Comparison of ENCODE assay signal across 1 cellular context in the genomic region with DNA sequence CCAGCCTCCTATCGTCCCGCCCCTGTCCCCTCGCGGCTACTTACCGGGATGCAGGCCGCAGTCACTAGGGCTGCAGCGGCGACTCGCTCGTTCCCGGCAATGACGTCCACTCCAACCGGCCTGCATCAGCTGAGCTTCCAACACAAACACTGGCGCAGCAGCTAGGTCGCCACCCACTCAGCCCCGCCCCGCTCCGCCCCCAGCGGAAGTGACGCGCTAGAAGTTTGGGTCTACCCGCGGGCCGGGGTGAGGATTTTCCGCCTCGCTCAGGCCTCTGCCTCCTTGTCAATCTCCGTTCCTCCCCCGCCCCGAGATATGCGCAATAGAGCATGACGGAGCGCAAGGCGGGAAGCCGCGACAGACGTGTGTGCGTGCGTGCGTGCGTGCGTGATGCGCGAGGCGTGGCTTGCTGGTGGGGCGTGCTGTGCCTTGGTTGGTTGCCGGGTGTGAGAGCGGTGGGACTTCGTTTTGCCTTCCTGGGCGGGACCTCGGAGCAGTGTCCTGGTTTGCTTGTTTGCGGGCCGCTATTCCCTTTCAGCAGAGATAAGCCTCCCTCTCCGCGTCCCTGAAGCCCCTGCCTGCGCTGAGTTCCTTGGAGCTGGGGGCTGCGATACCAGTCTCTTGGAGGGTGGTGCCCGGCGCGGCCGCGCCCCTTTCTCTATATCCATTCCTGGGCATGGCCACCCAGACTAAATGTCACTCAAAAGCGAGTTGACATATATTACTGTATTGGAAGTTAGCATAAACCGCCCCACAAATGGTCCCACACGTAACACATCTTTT.
A peak's percentile ranks its signal among the peaks of the same experiment; 100 is the strongest.
TF ChIP-seq lines count a peak whose summit lies in the region.

A gene with protein sequence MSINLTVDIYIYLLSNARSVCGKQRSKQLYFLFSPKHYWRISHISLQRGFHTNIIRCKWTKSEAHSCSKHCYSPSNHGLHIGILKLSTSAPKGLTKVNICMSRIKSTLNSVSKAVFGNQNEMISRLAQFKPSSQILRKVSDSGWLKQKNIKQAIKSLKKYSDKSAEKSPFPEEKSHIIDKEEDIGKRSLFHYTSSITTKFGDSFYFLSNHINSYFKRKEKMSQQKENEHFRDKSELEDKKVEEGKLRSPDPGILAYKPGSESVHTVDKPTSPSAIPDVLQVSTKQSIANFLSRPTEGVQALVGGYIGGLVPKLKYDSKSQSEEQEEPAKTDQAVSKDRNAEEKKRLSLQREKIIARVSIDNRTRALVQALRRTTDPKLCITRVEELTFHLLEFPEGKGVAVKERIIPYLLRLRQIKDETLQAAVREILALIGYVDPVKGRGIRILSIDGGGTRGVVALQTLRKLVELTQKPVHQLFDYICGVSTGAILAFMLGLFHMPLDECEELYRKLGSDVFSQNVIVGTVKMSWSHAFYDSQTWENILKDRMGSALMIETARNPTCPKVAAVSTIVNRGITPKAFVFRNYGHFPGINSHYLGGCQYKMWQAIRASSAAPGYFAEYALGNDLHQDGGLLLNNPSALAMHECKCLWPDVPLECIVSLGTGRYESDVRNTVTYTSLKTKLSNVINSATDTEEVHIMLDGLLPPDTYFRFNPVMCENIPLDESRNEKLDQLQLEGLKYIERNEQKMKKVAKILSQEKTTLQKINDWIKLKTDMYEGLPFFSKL (minus strand): TSS at position 151 of the 783 bp plus-strand sequence. CDS start 10,644 bp downstream, outside the sequence.

TF ChIP-seq in liver, 16 proteins besides CTCF, POLR2A, EP300 and RAD21 (continued from another document):
- TF ChIP-seq, protein P1, sequence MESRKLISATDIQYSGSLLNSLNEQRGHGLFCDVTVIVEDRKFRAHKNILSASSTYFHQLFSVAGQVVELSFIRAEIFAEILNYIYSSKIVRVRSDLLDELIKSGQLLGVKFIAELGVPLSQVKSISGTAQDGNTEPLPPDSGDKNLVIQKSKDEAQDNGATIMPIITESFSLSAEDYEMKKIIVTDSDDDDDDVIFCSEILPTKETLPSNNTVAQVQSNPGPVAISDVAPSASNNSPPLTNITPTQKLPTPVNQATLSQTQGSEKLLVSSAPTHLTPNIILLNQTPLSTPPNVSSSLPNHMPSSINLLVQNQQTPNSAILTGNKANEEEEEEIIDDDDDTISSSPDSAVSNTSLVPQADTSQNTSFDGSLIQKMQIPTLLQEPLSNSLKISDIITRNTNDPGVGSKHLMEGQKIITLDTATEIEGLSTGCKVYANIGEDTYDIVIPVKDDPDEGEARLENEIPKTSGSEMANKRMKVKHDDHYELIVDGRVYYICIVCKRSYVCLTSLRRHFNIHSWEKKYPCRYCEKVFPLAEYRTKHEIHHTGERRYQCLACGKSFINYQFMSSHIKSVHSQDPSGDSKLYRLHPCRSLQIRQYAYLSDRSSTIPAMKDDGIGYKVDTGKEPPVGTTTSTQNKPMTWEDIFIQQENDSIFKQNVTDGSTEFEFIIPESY (IDR thresholded peaks at IDR 0.05), result peak; percentile 56
- TF ChIP-seq RXRA (IDR thresholded peaks at IDR 0.05) (peak in 1 of 2 donors; percentile 58), FOXA2 (IDR thresholded peaks at IDR 0.05) (peak; percentile 28), NR2F2 (IDR thresholded peaks at IDR 0.05) (peak; percentile 73), EGR1 (IDR thresholded peaks at IDR 0.05; ENCODE audit: low read depth in 2 of 2) (peak; percentile 93 to 95), FOXA1 (IDR thresholded peaks at IDR 0.05) (peak; percentile 80), HNF4A (conservative IDR thresholded peaks at IDR 0.05) (no peak), TAF1 (conservative IDR thresholded peaks at IDR 0.05) (peak; percentile 63), HNF4G (IDR thresholded peaks at IDR 0.05) (no peak)
- TF ChIP-seq, protein P2, sequence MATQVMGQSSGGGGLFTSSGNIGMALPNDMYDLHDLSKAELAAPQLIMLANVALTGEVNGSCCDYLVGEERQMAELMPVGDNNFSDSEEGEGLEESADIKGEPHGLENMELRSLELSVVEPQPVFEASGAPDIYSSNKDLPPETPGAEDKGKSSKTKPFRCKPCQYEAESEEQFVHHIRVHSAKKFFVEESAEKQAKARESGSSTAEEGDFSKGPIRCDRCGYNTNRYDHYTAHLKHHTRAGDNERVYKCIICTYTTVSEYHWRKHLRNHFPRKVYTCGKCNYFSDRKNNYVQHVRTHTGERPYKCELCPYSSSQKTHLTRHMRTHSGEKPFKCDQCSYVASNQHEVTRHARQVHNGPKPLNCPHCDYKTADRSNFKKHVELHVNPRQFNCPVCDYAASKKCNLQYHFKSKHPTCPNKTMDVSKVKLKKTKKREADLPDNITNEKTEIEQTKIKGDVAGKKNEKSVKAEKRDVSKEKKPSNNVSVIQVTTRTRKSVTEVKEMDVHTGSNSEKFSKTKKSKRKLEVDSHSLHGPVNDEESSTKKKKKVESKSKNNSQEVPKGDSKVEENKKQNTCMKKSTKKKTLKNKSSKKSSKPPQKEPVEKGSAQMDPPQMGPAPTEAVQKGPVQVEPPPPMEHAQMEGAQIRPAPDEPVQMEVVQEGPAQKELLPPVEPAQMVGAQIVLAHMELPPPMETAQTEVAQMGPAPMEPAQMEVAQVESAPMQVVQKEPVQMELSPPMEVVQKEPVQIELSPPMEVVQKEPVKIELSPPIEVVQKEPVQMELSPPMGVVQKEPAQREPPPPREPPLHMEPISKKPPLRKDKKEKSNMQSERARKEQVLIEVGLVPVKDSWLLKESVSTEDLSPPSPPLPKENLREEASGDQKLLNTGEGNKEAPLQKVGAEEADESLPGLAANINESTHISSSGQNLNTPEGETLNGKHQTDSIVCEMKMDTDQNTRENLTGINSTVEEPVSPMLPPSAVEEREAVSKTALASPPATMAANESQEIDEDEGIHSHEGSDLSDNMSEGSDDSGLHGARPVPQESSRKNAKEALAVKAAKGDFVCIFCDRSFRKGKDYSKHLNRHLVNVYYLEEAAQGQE (IDR thresholded peaks at IDR 0.05), result peak; percentile 90
- TF ChIP-seq, protein P3, sequence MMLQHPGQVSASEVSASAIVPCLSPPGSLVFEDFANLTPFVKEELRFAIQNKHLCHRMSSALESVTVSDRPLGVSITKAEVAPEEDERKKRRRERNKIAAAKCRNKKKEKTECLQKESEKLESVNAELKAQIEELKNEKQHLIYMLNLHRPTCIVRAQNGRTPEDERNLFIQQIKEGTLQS (IDR thresholded peaks at IDR 0.05), result peak; percentile 57
- TF ChIP-seq, protein P4, sequence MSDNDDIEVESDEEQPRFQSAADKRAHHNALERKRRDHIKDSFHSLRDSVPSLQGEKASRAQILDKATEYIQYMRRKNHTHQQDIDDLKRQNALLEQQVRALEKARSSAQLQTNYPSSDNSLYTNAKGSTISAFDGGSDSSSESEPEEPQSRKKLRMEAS (IDR thresholded peaks at IDR 0.05), result peak; percentile 81
